ENCODE assay signal across 36 cellular contexts in the genomic region with DNA sequence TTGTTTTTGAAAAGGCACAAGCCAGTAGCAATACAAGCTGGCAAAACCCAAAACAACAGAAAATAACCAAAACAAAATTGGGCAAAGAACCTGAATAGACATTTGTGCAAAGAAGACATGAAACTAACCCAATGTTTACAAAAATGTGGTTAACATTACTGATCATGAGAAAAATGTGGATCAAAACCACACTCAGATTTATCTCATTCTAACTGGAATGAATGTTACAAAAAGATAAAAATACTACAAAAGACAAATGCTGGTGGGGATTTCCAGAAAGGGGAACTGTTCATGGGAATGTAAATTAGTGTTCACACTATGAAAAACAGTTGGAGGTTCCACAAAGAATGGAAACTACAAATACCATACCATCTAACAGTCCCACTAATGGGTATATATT. TPM values are rescaled to one million over a fixed set of nuclear protein-coding genes. Genes with fewer than 3 reads are reported as not detected.
DNase-seq lines count a peak whose midpoint lies in the region; ATAC-seq, FAIRE-seq and TF ChIP-seq lines count a peak whose summit lies in the region.
"Had no signal": no experiment of that assay in that cellular context is flagged by ENCODE, and none has a peak within 500 bp of the region (broad histone marks: within the 10 kb centered on the region; RNA-seq: fewer than 3 reads in every experiment).

No MANE protein-coding gene starts in this region.

- CTCF ChIA-PET in GM12878 (lab: Yijun Ruan, JAX), result interaction anchor here (0.6 to 1.6 kb wide), 2 partner anchors 84 to 1761 kb away, joined by 3 read pairs; no protein-coding TSS in a partner anchor
- CTCF ChIA-PET in CD4-positive, alpha-beta T cell (lab: Charles Lee), result no interaction called here

- H3K79me2 ChIP-seq in GM12878 (ENCODE audit: control insufficient read depth, insufficient read depth, low read length), result no peaks in the 10 kb centered on the region

- no peak overlapping the region for H3K4me3 Mint-ChIP-seq in CD4-positive, alpha-beta T cell
- H3K4me3 Mint-ChIP-seq: activated naive CD8-positive, alpha-beta T cell treated with anti-CD3 and anti-CD28 coated beads, Interleukin-2, amount 50 U/mL, for 24 hours; activated T-cell treated with anti-CD3 and anti-CD28 coated beads, Interleukin-2, amount 50 U/mL, for 4 hours; GM23338; HFFc6; stimulated activated memory B cell treated with anti-CD40 and anti-IgM and Interleukin-4, amounts not matched to agents 10 μg/mL and 1 μg/mL and 100 μg/mL, for 72 hours; T-helper 2 cell treated with Interferon-gamma antibody and Interleukin-4, amounts not matched to agents 5 μg/mL and 100 μg/mL, for 36 hours; type B pancreatic cell had no signal

- no peak overlapping the region for H3K4me3 ChIP-seq in GM12878
- H3K4me3 ChIP-seq: BLaER1 treated with 17β-estradiol and CSF1 and Interleukin-3, amounts not matched to agents 10 nM and 100 nM; GM23338; prostate gland; sigmoid colon had no signal

- SMC1A ChIA-PET in GM12878 (lab: Charles Lee; ENCODE audit: uncharacterized antibody, unreplicated experiment), result interaction anchor here (1.9 kb wide), 1 partner anchor 17 kb away, joined by 7 read pairs; no protein-coding TSS in a partner anchor

- no peak for TF ChIP-seq EP300 in GM12878 (IDR thresholded peaks at IDR 0.05; ENCODE audit: borderline replicate concordance in 1 of 2, control insufficient read depth in 1 of 2, low read depth in 2 of 2, low read length in 2 of 2)

- H3K36me3 Mint-ChIP-seq in CD4-positive, alpha-beta T cell (ENCODE audit: low read depth), result no peaks in the 10 kb centered on the region
- H3K36me3 Mint-ChIP-seq: stimulated activated memory B cell treated with anti-CD40 and anti-IgM and Interleukin-4, amounts not matched to agents 10 μg/mL and 1 μg/mL and 100 μg/mL, for 72 hours; type B pancreatic cell had no signal

- H3K36me3 ChIP-seq in GM12878 (ENCODE audit: control insufficient read depth in 2 of 2, insufficient read depth in 2 of 2, low read length in 1 of 2), result no peaks in the 10 kb centered on the region
- H3K36me3 ChIP-seq: BLaER1 treated with 17β-estradiol and CSF1 and Interleukin-3, amounts not matched to agents 10 nM and 100 nM; prostate gland; sigmoid colon had no signal

- ATAC-seq in GM12878, result no peak
- ATAC-seq in CD4-positive, alpha-beta T cell (ENCODE audit: poor library complexity), result no peak
- ATAC-seq: activated naive CD8-positive, alpha-beta T cell treated with anti-CD3 and anti-CD28 coated beads, Interleukin-2, amount 50 U/mL, for 24 hours; activated T-cell treated with anti-CD3 and anti-CD28 coated beads, Interleukin-2, amount 50 U/mL, for 4 hours; GM23338; left lobe of liver; Right ventricle myocardium inferior; stimulated activated memory B cell treated with anti-CD40 and anti-IgM and Interleukin-4, amounts not matched to agents 10 μg/mL and 1 μg/mL and 100 μg/mL, for 72 hours had no signal

- TF ChIP-seq CTCF in GM12878 (IDR thresholded peaks at IDR 0.05 in 2 of 3, conservative IDR thresholded peaks at IDR 0.05 in 1 of 3; ENCODE audit: control insufficient read depth in 2 of 3, extremely low read depth in 1 of 3, insufficient read depth in 1 of 3, low read depth in 3 of 3, low read length in 3 of 3), result no peak
- TF ChIP-seq CTCF in CD4-positive, alpha-beta T cell (IDR thresholded peaks at IDR 0.05), result no peak

- no peak overlapping the region for H3K9ac ChIP-seq in GM12878 (ENCODE audit: control insufficient read depth, insufficient read depth, low read length)

- H3K4me2 ChIP-seq in GM12878 (ENCODE audit: control insufficient read depth, insufficient read depth), result no peak overlapping the region
- H3K4me2 ChIP-seq: GM23338 had no signal

- DNase-seq in EL, result peak; percentile 36
- DNase-seq in OCI-M1 (lab: John Stamatoyannopoulos, UW), result peak; percentile 83
- DNase-seq in GM12878 (ENCODE audit: low read depth, low spot score), result no peak
- peak; percentile 61 for DNase-seq in iris pigment epithelial cell (ENCODE audit: low read depth)
- DNase-seq in CD4-positive, alpha-beta T cell, result no peak
- no peak for DNase-seq in SK-N-DZ (ENCODE audit: low spot score)
- DNase-seq in urothelium cell line (ENCODE audit: low spot score), result no peak
- no peak for DNase-seq in mesenteric fat pad (ENCODE audit: low spot score)
- DNase-seq: ACHN; activated CD4-positive, alpha-beta T cell treated with anti-CD3 and anti-CD28 coated beads, Interleukin-2, amount 50 U/mL, for 1 hour; activated naive CD8-positive, alpha-beta T cell treated with anti-CD3 and anti-CD28 coated beads, Interleukin-2, amount 50 U/mL, for 24 hours; activated T-cell treated with anti-CD3 and anti-CD28 coated beads, Interleukin-2, amount 50 U/mL, for 4 hours; COR-L47; effector memory CD4-positive, alpha-beta T cell; HFFc6; hypothalamus; mesenchymal stem cell; NCI-H1436; NCI-H774; nucleus accumbens; sigmoid colon; stimulated activated CD4-positive, alpha-beta T cell treated with anti-CD3 and anti-CD28 coated beads, Interleukin-4, amount 100 ng/mL, for 4 hours; substantia nigra had no signal

- no peak overlapping the region for H2AFZ ChIP-seq in GM12878 (ENCODE audit: control insufficient read depth, low read depth, low read length)
- H2AFZ ChIP-seq: GM23338 had no signal

- RAD21 ChIA-PET in GM12878 (lab: Charles Lee; ENCODE audit: unreplicated experiment), result no interaction called here

- TF ChIP-seq RAD21 in GM12878 (IDR thresholded peaks at IDR 0.05; ENCODE audit: insufficient read depth, low read depth, low read length), result no peak

- no peaks in the 10 kb centered on the region; a peak in 1 of 4 replicates for H3K27me3 ChIP-seq in GM12878 (replicated peaks in 1 of 2; ENCODE audit: control insufficient read depth in 2 of 2, insufficient read depth in 2 of 2, low read length in 1 of 2)
- no peaks in the 10 kb centered on the region for H3K27me3 ChIP-seq in CD4-positive, alpha-beta T cell (ENCODE audit: control insufficient read depth, insufficient read depth, low read length)
- H3K27me3 ChIP-seq: BLaER1 treated with 17β-estradiol and CSF1 and Interleukin-3, amounts not matched to agents 10 nM and 100 nM had no signal

- H3K9me3 Mint-ChIP-seq in CD4-positive, alpha-beta T cell, result no peaks in the 10 kb centered on the region
- H3K9me3 Mint-ChIP-seq: activated naive CD8-positive, alpha-beta T cell treated with anti-CD3 and anti-CD28 coated beads, Interleukin-2, amount 50 U/mL, for 24 hours; activated T-cell treated with anti-CD3 and anti-CD28 coated beads, Interleukin-2, amount 50 U/mL, for 4 hours; GM23338; stimulated activated memory B cell treated with anti-CD40 and anti-IgM and Interleukin-4, amounts not matched to agents 10 μg/mL and 1 μg/mL and 100 μg/mL, for 72 hours; T-helper 2 cell treated with Interferon-gamma antibody and Interleukin-4, amounts not matched to agents 5 μg/mL and 100 μg/mL, for 36 hours; type B pancreatic cell had no signal

- no peaks in the 10 kb centered on the region for H3K4me1 Mint-ChIP-seq in CD4-positive, alpha-beta T cell (ENCODE audit: low read depth)
- H3K4me1 Mint-ChIP-seq: activated naive CD8-positive, alpha-beta T cell treated with anti-CD3 and anti-CD28 coated beads, Interleukin-2, amount 50 U/mL, for 24 hours had no signal

- BruUV-seq in GM12878 (replicated peaks; lab: Mats Ljungman, UMichigan), result no TSS peak

- H3K9me3 ChIP-seq in GM12878 (replicated peaks; ENCODE audit: control insufficient read depth, insufficient read depth, low read length), result no peaks in the 10 kb centered on the region
- H3K9me3 ChIP-seq in CD4-positive, alpha-beta T cell (ENCODE audit: control insufficient read depth, low read length), result no peaks in the 10 kb centered on the region
- H3K9me3 ChIP-seq: BLaER1 treated with 17β-estradiol and CSF1 and Interleukin-3, amounts not matched to agents 10 nM and 100 nM; prostate gland; sigmoid colon had no signal

- H3K4me1 ChIP-seq in GM12878 (ENCODE audit: control insufficient read depth, insufficient read depth, low read length), result peaks cover 3% of the 10 kb centered on the region; the same call in 1 of the 2 replicates
- H3K4me1 ChIP-seq: sigmoid colon had no signal

- no peak overlapping the region for H3K27ac ChIP-seq in GM12878 (ENCODE audit: control insufficient read depth, insufficient read depth)
- no peak overlapping the region for H3K27ac ChIP-seq in CD4-positive, alpha-beta T cell (ENCODE audit: low read depth, low read length)
- H3K27ac ChIP-seq: prostate gland, sigmoid colon had no signal

- peaks cover 30% of the 10 kb centered on the region for H3K27me3 Mint-ChIP-seq in CD4-positive, alpha-beta T cell
- H3K27me3 Mint-ChIP-seq: stimulated activated memory B cell treated with anti-CD40 and anti-IgM and Interleukin-4, amounts not matched to agents 10 μg/mL and 1 μg/mL and 100 μg/mL, for 72 hours had no signal

- no peaks in the 10 kb centered on the region for H4K20me1 ChIP-seq in GM12878 (ENCODE audit: control insufficient read depth, insufficient read depth)
- H4K20me1 ChIP-seq: BLaER1 treated with 17β-estradiol and CSF1 and Interleukin-3, amounts not matched to agents 10 nM and 100 nM had no signal

- FAIRE-seq in GM12878 (lab: Jason Lieb, UNC), result no peak
- FAIRE-seq in urothelium cell line (lab: Jason Lieb, UNC), result no peak
- FAIRE-seq: bronchial epithelial cell, colon, frontal cortex, GM12892 had no signal

- no peak overlapping the region for H3K27ac Mint-ChIP-seq in CD4-positive, alpha-beta T cell
- H3K27ac Mint-ChIP-seq: activated naive CD8-positive, alpha-beta T cell treated with anti-CD3 and anti-CD28 coated beads, Interleukin-2, amount 50 U/mL, for 24 hours; HFFc6; stimulated activated memory B cell treated with anti-CD40 and anti-IgM and Interleukin-4, amounts not matched to agents 10 μg/mL and 1 μg/mL and 100 μg/mL, for 72 hours; T-helper 2 cell treated with Interferon-gamma antibody and Interleukin-4, amounts not matched to agents 5 μg/mL and 100 μg/mL, for 36 hours; type B pancreatic cell had no signal

- in situ Hi-C loops in GM12878 (cut with MboI), result no loop called here

- POLR2A ChIA-PET in GM12878 (lab: Charles Lee), result no interaction called here
- POLR2A ChIA-PET in CD4-positive, alpha-beta T cell (lab: Charles Lee), result no interaction called here

- intact Hi-C loops in GM12878 (cut with micrococcal nuclease; ENCODE audit: unreplicated experiment), result no loop called here
- intact Hi-C loops in CD4-positive, alpha-beta T cell (cut with DNase I, micrococcal nuclease), result no loop called here

- TF ChIP-seq POLR2A in GM12878 (IDR thresholded peaks at IDR 0.05; ENCODE audit: low read depth, low read length), result no peak

RNA-seq across cellular contexts. Expression of gene ASCL4, which starts 26.6 kb away (rescaled TPM):
- total RNA-seq in GM12878 (2013; cell fraction: nucleolus; rRNA removed), result not detected in 2 replicates
- total RNA-seq in GM12878 (2014; rRNA removed) (not detected in 2 replicates), GM12878 (2014; rRNA removed; fragmentation: Illumina TruSeq; extraction: Trizol) (not detected in 2 replicates), GM12878 (2021) (not detected in 2 replicates), mesenteric fat pad (not detected)
- polyA plus RNA-seq in GM12878 (2011; ENCODE audit: low read depth), result not detected
- polyA plus RNA-seq in GM12878 (2011; rRNA removed) (not detected in 2 replicates), GM12878 (2014; fragmentation: Illumina TruSeq; extraction: Trizol) (not detected in 2 replicates), GM12878 (2014; fragmentation: Nextera tagmentation; extraction: Ambion mirVana) (not detected), GM12878 (2014; rRNA removed) (not detected in 2 replicates), GM12878 (2016; fragmentation: Nextera tagmentation; extraction: Ambion mirVana) (not detected)
- not detected in 2 replicates for polyA plus RNA-seq in GM12878 (2011; cell fraction: cytosol; rRNA removed)
- not detected in 2 replicates for polyA plus RNA-seq in GM12878 (2011; cell fraction: nucleus; rRNA removed)
- polyA plus RNA-seq in GM12878 (2012), result not detected in 2 replicates
- not detected in 2 replicates for polyA minus RNA-seq in GM12878 (2011; rRNA and poly(A)+ RNA removed)
- polyA minus RNA-seq in GM12878 (2011; cell fraction: cytosol; rRNA and poly(A)+ RNA removed), result not detected in 2 replicates
- polyA minus RNA-seq in GM12878 (2011; cell fraction: nucleus; rRNA and poly(A)+ RNA removed), result not detected in 2 replicates
- not detected for total RNA-seq in CD4-positive, alpha-beta T cell
- not detected in 2 replicates for polyA plus RNA-seq in SK-N-DZ (2014; cell fraction: cytosol; rRNA removed)
- not detected in 2 replicates for polyA plus RNA-seq in SK-N-DZ (2014; cell fraction: nucleus; rRNA removed)
- total RNA-seq: activated T-cell treated with anti-CD3 and anti-CD28 coated beads, Interleukin-2, amount 50 U/mL, for 4 hours; bronchial epithelial cell; epithelial cell of proximal tubule; frontal cortex; GM23338; HFFc6; left lobe of liver; prostate gland; Right ventricle myocardium inferior; sigmoid colon had no signal
- polyA plus RNA-seq: GM23338 had no signal

RNA-seq across cellular contexts. Expression of gene PRDM4, which starts 40.2 kb away (rescaled TPM):
- total RNA-seq in GM12878 (2013; cell fraction: nucleolus; rRNA removed), result 62.0 and 66.5 TPM in 2 replicates
- 16.9 and 19.9 TPM in 2 replicates for total RNA-seq in GM12878 (2014; rRNA removed)
- total RNA-seq in GM12878 (2014; rRNA removed; fragmentation: Illumina TruSeq; extraction: Trizol), result 15.0 and 15.4 TPM in 2 replicates
- 20.0 and 22.0 TPM in 2 replicates for total RNA-seq in GM12878 (2021)
- polyA plus RNA-seq in GM12878 (2011; ENCODE audit: low read depth), result 8.6 TPM
- polyA plus RNA-seq in GM12878 (2011; rRNA removed), result 18.8 and 22.2 TPM in 2 replicates
- 17.3 and 18.5 TPM in 2 replicates for polyA plus RNA-seq in GM12878 (2011; cell fraction: cytosol; rRNA removed)
- 22.2 and 24.6 TPM in 2 replicates for polyA plus RNA-seq in GM12878 (2011; cell fraction: nucleus; rRNA removed)
- 8.9 and 9.4 TPM in 2 replicates for polyA plus RNA-seq in GM12878 (2012)
- polyA plus RNA-seq in GM12878 (2014; fragmentation: Illumina TruSeq; extraction: Trizol), result 18.8 and 27.0 TPM in 2 replicates
- 1 to 10 TPM; 5.1 to 5.9 TPM for polyA plus RNA-seq in GM12878 (2014; fragmentation: Nextera tagmentation; extraction: Ambion mirVana)
- 12.4 and 14.6 TPM in 2 replicates for polyA plus RNA-seq in GM12878 (2014; rRNA removed)
- polyA plus RNA-seq in GM12878 (2016; fragmentation: Nextera tagmentation; extraction: Ambion mirVana), result 10 to 100 TPM; 12.2 to 13.9 TPM
- 22.3 and 28.3 TPM in 2 replicates for polyA minus RNA-seq in GM12878 (2011; rRNA and poly(A)+ RNA removed)
- polyA minus RNA-seq in GM12878 (2011; cell fraction: cytosol; rRNA and poly(A)+ RNA removed), result 9.2 and 15.5 TPM in 2 replicates
- polyA minus RNA-seq in GM12878 (2011; cell fraction: nucleus; rRNA and poly(A)+ RNA removed), result 18.7 and 28.6 TPM in 2 replicates
- 10 to 100 TPM; 40.2 to 44.0 TPM for total RNA-seq in CD4-positive, alpha-beta T cell
- polyA plus RNA-seq in SK-N-DZ (2014; cell fraction: cytosol; rRNA removed), result 20.1 and 24.8 TPM in 2 replicates
- 20.8 and 22.5 TPM in 2 replicates for polyA plus RNA-seq in SK-N-DZ (2014; cell fraction: nucleus; rRNA removed)
- 28.6 TPM for total RNA-seq in mesenteric fat pad

Comparison
In these comparisons a context has a peak if more than half of its experiments do, and no peak if none do; other contexts are left out.
1. DNase-seq: peak in EL (single experiment), OCI-M1 (single experiment) and iris pigment epithelial cell (single experiment); none in GM12878 (single experiment), CD4-positive, alpha-beta T cell (0 of 10), SK-N-DZ (single experiment), urothelium cell line (single experiment) and mesenteric fat pad (single experiment).